Comparison of ENCODE assay signal across 27 cellular contexts in genomic region chr12:60195483-60195882, GRCh38.
"Had no signal": no experiment of that assay in that cellular context is flagged by ENCODE, and none has a peak within 500 bp of the region (broad histone marks: within the 10 kb centered on the region; RNA-seq: fewer than 3 reads in every experiment).

No MANE protein-coding gene starts in this region.

- H3K27ac ChIP-seq: left lung, lower lobe of right lung, pancreas, prostate gland, skin epidermis, stomach, testis, thyroid gland, transverse colon, upper lobe of left lung, vagina had no signal

- DNase-seq: hippocampal formation; kidney; left colon; left lung; lower lobe of right lung; naive thymus-derived CD8-positive, alpha-beta T cell; nucleus accumbens; pancreas; posterior cingulate gyrus; retina; right cardiac atrium; stimulated activated CD4-positive, alpha-beta T cell treated with anti-CD3 and anti-CD28 coated beads, Interleukin-12 subunit alpha, Interleukin-12 subunit beta, amount 100 ng/mL, for 4 hours; stimulated activated CD4-positive, alpha-beta T cell treated with anti-CD3 and anti-CD28 coated beads, Interleukin-15, amount 100 ng/mL, for 24 hours; stimulated activated CD4-positive, alpha-beta T cell treated with anti-CD3 and anti-CD28 coated beads, Interleukin-2, amount 100 ng/mL, for 24 hours; stimulated activated CD4-positive, alpha-beta T cell treated with anti-CD3 and anti-CD28 coated beads, Interleukin-4, amount 100 ng/mL, for 1 hour; stimulated activated naive B cell treated with anti-CD40 and anti-IgM and Interleukin-4, amounts not matched to agents 10 μg/mL and 1 μg/mL and 100 μg/mL, for 72 hours; stimulated activated naive CD8-positive, alpha-beta T cell treated with anti-CD3 and anti-CD28 coated beads, Interleukin-15, Interleukin-2, amounts not matched to agents 100 U/mL and 50 U/mL, for 24 hours; stomach; testis; thyroid gland; transverse colon; upper lobe of left lung had no signal

- H3K4me3 Mint-ChIP-seq: naive thymus-derived CD8-positive, alpha-beta T cell; nephron; neural crest cell; stimulated activated naive B cell treated with anti-CD40 and anti-IgM and Interleukin-4, amounts not matched to agents 10 μg/mL and 1 μg/mL and 100 μg/mL, for 72 hours had no signal

- H3K36me3 ChIP-seq: left lung, lower lobe of right lung, pancreas, prostate gland, stomach, thyroid gland, transverse colon, upper lobe of left lung, vagina had no signal

- H3K27me3 ChIP-seq: left lung, pancreas, stomach, testis, thyroid gland, transverse colon, upper lobe of left lung, vagina had no signal

- H3K36me3 Mint-ChIP-seq: naive thymus-derived CD8-positive, alpha-beta T cell; stimulated activated naive B cell treated with anti-CD40 and anti-IgM and Interleukin-4, amounts not matched to agents 10 μg/mL and 1 μg/mL and 100 μg/mL, for 72 hours had no signal

- H3K4me1 Mint-ChIP-seq: naive thymus-derived CD8-positive, alpha-beta T cell; nephron; neural crest cell; stimulated activated naive B cell treated with anti-CD40 and anti-IgM and Interleukin-4, amounts not matched to agents 10 μg/mL and 1 μg/mL and 100 μg/mL, for 72 hours had no signal

- H3K27me3 Mint-ChIP-seq: naive thymus-derived CD8-positive, alpha-beta T cell; stimulated activated naive B cell treated with anti-CD40 and anti-IgM and Interleukin-4, amounts not matched to agents 10 μg/mL and 1 μg/mL and 100 μg/mL, for 72 hours had no signal

- H3K4me3 ChIP-seq: left lung, lower lobe of right lung, pancreas, prostate gland, skin epidermis, stomach, testis, thyroid gland, transverse colon, upper lobe of left lung, vagina had no signal

- H3K9me3 Mint-ChIP-seq: nephron, neural crest cell had no signal

- H3K4me1 ChIP-seq: left lung, lower lobe of right lung, pancreas, prostate gland, stomach, testis, thyroid gland, transverse colon, upper lobe of left lung, vagina had no signal

- H3K27ac Mint-ChIP-seq: naive thymus-derived CD8-positive, alpha-beta T cell; nephron; stimulated activated naive B cell treated with anti-CD40 and anti-IgM and Interleukin-4, amounts not matched to agents 10 μg/mL and 1 μg/mL and 100 μg/mL, for 72 hours had no signal

- H3K9me3 ChIP-seq: left lung, lower lobe of right lung, pancreas, prostate gland, stomach, testis, thyroid gland, transverse colon, upper lobe of left lung, vagina had no signal
